In the genomic region with DNA sequence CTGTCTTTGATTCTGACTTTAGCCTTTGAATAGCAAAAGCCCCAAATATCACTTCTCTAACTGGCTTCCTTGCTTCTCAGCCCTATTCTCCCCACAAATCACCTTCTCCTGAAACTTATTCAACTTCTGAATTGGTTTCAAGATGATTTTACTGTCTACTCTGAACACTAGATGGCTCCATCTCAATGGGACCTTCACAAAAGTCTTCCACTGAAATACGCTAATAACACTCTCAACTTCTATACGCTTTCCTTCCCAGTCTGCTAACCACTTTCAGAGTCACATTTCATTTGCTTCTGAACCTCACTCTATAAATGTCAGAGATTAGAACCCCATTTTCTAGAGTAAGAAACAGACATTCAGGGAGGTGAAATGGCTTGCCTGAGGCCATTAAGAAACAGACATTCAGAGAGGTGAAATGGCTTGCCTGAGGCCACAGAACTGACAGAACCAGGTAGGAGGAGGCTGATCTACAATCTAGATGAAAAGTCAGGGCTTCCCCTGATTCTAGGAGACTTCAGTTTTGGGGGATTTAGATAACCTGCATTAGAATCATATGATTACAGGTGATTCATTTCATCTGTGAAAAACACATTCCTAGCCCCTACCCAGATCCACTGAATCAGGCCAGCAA, we compare ENCODE assay signal across 9 cellular contexts. TPM values are rescaled to one million over a fixed set of nuclear protein-coding genes. Genes with fewer than 3 reads are reported as not detected.
A peak's percentile ranks its signal among the peaks of the same experiment; 100 is the strongest.
DNase-seq lines count a peak whose midpoint lies in the region; ATAC-seq, FAIRE-seq and TF ChIP-seq lines count a peak whose summit lies in the region.
"Had no signal": no experiment of that assay in that cellular context is flagged by ENCODE, and none has a peak within 500 bp of the region (broad histone marks: within the 10 kb centered on the region; RNA-seq: fewer than 3 reads in every experiment).

No MANE protein-coding gene starts in this region.

- H3K27me3 ChIP-seq in esophagus squamous epithelium = no peaks in the 10 kb centered on the region

- CTCF ChIA-PET in A549 (lab: Yijun Ruan, JAX) = interaction anchor here (0.9 to 3.5 kb wide), 7 partner anchors 20 to 200 kb away, joined by 3 to 16 read pairs (median 4); partner anchors contain the start of genes MORC2 and TUG1

- intact Hi-C loops in esophagus squamous epithelium (cut with DNase I) = loop anchor here (5.0 kb wide), 1 partner anchor 134 kb away; the partner anchor contains the start of gene SMTN

- TF ChIP-seq POLR2A in A549 (IDR thresholded peaks at IDR 0.05; ENCODE audit: low read length) (no peak), esophagus squamous epithelium (IDR thresholded peaks at IDR 0.05) (no peak)

- H3K9me3 Mint-ChIP-seq in stimulated activated memory B cell treated with anti-CD40 and anti-IgM and Interleukin-4, amounts not matched to agents 10 μg/mL and 1 μg/mL and 100 μg/mL, for 72 hours = no peaks in the 10 kb centered on the region

- POLR2A ChIA-PET in A549 (lab: Yijun Ruan, JAX) = no interaction called here

- DNase-seq in A549 (ENCODE audit: low read depth in 1 of 2, low spot score in 1 of 2) = peak in 1 of 2 experiments; percentile 46
- DNase-seq in GM10266 (ENCODE audit: extremely low spot score) = peak; percentile 34
- peak; percentile 20 for DNase-seq in RCC 7860 (ENCODE audit: low spot score)
- DNase-seq in esophagus squamous epithelium (lab: John Stamatoyannopoulos, UW) = no peak
- DNase-seq in omental fat pad (ENCODE audit: low spot score) = no peak
- no peak for DNase-seq in stimulated activated CD4-positive, alpha-beta T cell treated with anti-CD3 and anti-CD28 coated beads, Interleukin-4, amount 100 ng/mL, for 4 hours

- TF ChIP-seq CTCF in A549 (IDR thresholded peaks at IDR 0.05) (peak; percentile 59), GM10266 (IDR thresholded peaks at IDR 0.05; ENCODE audit: control insufficient read depth, insufficient read depth, low read depth, missing control alignments) (peak; percentile 35), esophagus squamous epithelium (IDR thresholded peaks at IDR 0.05) (peak; percentile 38 to 64 (median 57)), omental fat pad (IDR thresholded peaks at IDR 0.05) (peak in 1 of 3 donors; percentile 6)

- peaks cover 4 to 85% (median 19%) of the 10 kb centered on the region in 3 donors for H3K36me3 ChIP-seq in esophagus squamous epithelium

- H3K9me3 ChIP-seq in A549 (no peaks in the 10 kb centered on the region), esophagus squamous epithelium (no peaks in the 10 kb centered on the region)
- H3K9me3 ChIP-seq: HAP-1 had no signal

- H3K27me3 Mint-ChIP-seq in stimulated activated memory B cell treated with anti-CD40 and anti-IgM and Interleukin-4, amounts not matched to agents 10 μg/mL and 1 μg/mL and 100 μg/mL, for 72 hours = no peaks in the 10 kb centered on the region

- H3K4me3 Mint-ChIP-seq in stimulated activated memory B cell treated with anti-CD40 and anti-IgM and Interleukin-4, amounts not matched to agents 10 μg/mL and 1 μg/mL and 100 μg/mL, for 72 hours = no peak overlapping the region

- ATAC-seq in A549 = peak; percentile 50 to 53; a peak in 2 of 6 replicates
- peak; percentile 57 for ATAC-seq in omental fat pad (ENCODE audit: low FRiP score)
- ATAC-seq in HG02678 (IDR thresholded peaks at IDR 0.05; ENCODE audit: unreplicated experiment) = no peak
- ATAC-seq in stimulated activated memory B cell treated with anti-CD40 and anti-IgM and Interleukin-4, amounts not matched to agents 10 μg/mL and 1 μg/mL and 100 μg/mL, for 72 hours = no peak

- H3K27ac ChIP-seq in A549 (no peak overlapping the region), esophagus squamous epithelium (peak overlapping the region; percentile 61 to 90 (median 81))

- TF ChIP-seq EP300 in A549 (IDR thresholded peaks at IDR 0.05) = no peak

- H3K27ac Mint-ChIP-seq in stimulated activated memory B cell treated with anti-CD40 and anti-IgM and Interleukin-4, amounts not matched to agents 10 μg/mL and 1 μg/mL and 100 μg/mL, for 72 hours = no peak overlapping the region

- H3K36me3 Mint-ChIP-seq in stimulated activated memory B cell treated with anti-CD40 and anti-IgM and Interleukin-4, amounts not matched to agents 10 μg/mL and 1 μg/mL and 100 μg/mL, for 72 hours = peaks cover 59% of the 10 kb centered on the region

- peak; percentile 57 to 67; a peak in 4 of 5 replicates for TF ChIP-seq RAD21 in A549 (conservative IDR thresholded peaks at IDR 0.05 in 1 of 2, IDR thresholded peaks at IDR 0.05 in 1 of 2)

- no peak for FAIRE-seq in A549 (lab: Jason Lieb, UNC)
- FAIRE-seq in RCC 7860 (lab: Jason Lieb, UNC) = no peak

- H3K4me1 ChIP-seq in A549 (no peaks in the 10 kb centered on the region), esophagus squamous epithelium (peaks cover 24 to 82% (median 53%) of the 10 kb centered on the region in 3 donors)
- H3K4me1 ChIP-seq: HAP-1 had no signal

- no peaks in the 10 kb centered on the region for H3K4me1 Mint-ChIP-seq in stimulated activated memory B cell treated with anti-CD40 and anti-IgM and Interleukin-4, amounts not matched to agents 10 μg/mL and 1 μg/mL and 100 μg/mL, for 72 hours

- no peak overlapping the region for H3K4me2 ChIP-seq in A549

- H3K4me3 ChIP-seq in A549 (no peak overlapping the region), esophagus squamous epithelium (no peak overlapping the region)
- H3K4me3 ChIP-seq: HAP-1 had no signal

- whole genome bisulfite sequencing in A549 (ENCODE audit: missing lambda C conversion rate) = 82% methylated on average over 2 of the region's 2 CpGs
- 8 to 18% methylated on average over 2 of the region's 2 CpGs for whole genome bisulfite sequencing in esophagus squamous epithelium, 2 donors

TF ChIP-seq in A549, 52 proteins besides CTCF, POLR2A, EP300 and RAD21:
- TF ChIP-seq ZC3H11A (IDR thresholded peaks at IDR 0.05) (no peak), SMC3 (IDR thresholded peaks at IDR 0.05) (peak; percentile 66), ESRRA (IDR thresholded peaks at IDR 0.05; ENCODE audit: borderline replicate concordance, low read length) (no peak)
- TF ChIP-seq, protein P1, sequence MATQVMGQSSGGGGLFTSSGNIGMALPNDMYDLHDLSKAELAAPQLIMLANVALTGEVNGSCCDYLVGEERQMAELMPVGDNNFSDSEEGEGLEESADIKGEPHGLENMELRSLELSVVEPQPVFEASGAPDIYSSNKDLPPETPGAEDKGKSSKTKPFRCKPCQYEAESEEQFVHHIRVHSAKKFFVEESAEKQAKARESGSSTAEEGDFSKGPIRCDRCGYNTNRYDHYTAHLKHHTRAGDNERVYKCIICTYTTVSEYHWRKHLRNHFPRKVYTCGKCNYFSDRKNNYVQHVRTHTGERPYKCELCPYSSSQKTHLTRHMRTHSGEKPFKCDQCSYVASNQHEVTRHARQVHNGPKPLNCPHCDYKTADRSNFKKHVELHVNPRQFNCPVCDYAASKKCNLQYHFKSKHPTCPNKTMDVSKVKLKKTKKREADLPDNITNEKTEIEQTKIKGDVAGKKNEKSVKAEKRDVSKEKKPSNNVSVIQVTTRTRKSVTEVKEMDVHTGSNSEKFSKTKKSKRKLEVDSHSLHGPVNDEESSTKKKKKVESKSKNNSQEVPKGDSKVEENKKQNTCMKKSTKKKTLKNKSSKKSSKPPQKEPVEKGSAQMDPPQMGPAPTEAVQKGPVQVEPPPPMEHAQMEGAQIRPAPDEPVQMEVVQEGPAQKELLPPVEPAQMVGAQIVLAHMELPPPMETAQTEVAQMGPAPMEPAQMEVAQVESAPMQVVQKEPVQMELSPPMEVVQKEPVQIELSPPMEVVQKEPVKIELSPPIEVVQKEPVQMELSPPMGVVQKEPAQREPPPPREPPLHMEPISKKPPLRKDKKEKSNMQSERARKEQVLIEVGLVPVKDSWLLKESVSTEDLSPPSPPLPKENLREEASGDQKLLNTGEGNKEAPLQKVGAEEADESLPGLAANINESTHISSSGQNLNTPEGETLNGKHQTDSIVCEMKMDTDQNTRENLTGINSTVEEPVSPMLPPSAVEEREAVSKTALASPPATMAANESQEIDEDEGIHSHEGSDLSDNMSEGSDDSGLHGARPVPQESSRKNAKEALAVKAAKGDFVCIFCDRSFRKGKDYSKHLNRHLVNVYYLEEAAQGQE (IDR thresholded peaks at IDR 0.05) = no peak
- TF ChIP-seq, protein P2, sequence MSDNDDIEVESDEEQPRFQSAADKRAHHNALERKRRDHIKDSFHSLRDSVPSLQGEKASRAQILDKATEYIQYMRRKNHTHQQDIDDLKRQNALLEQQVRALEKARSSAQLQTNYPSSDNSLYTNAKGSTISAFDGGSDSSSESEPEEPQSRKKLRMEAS (IDR thresholded peaks at IDR 0.05) = no peak

RNA-seq across cellular contexts. Expression of gene MORC2, which starts 20.6 kb away (rescaled TPM):
- polyA plus RNA-seq in A549 (2011; rRNA removed) (16.0 and 28.1 TPM in 2 replicates), A549 (2017; fragmentation: RNase III; extraction: RNeasy Plus Mini Kit Qiagen cat#74134 plus additional on column Dnase treatment) (14.8 to 18.0 TPM (median 16.6 TPM) in 3 replicates)
- 7.2 and 7.9 TPM in 2 replicates for polyA plus RNA-seq in A549 (2012; cell fraction: cytosol; rRNA removed)
- polyA plus RNA-seq in A549 (2012; cell fraction: nucleus; rRNA removed) = 15.2 and 19.3 TPM in 2 replicates
- 34.1 and 35.4 TPM in 2 replicates for polyA minus RNA-seq in A549 (2011; rRNA and poly(A)+ RNA removed)
- total RNA-seq in esophagus squamous epithelium (10 to 100 TPM in 3 of 4 donors, 1 to 10 TPM in 1; 9.5 to 24.0 (median 13.1) TPM), omental fat pad (10 to 100 TPM; 13.9 to 18.6 (median 16.0) TPM)

RNA-seq across cellular contexts. Expression of gene TUG1, which starts 21.1 kb away (rescaled TPM):
- polyA plus RNA-seq in A549 (2011; rRNA removed) (104 and 120 TPM in 2 replicates), A549 (2017; fragmentation: RNase III; extraction: RNeasy Plus Mini Kit Qiagen cat#74134 plus additional on column Dnase treatment) (29.9 to 33.5 TPM (median 32.1 TPM) in 3 replicates)
- polyA plus RNA-seq in A549 (2012; cell fraction: cytosol; rRNA removed) = 21.6 and 23.3 TPM in 2 replicates
- polyA plus RNA-seq in A549 (2012; cell fraction: nucleus; rRNA removed) = 33.7 and 46.6 TPM in 2 replicates
- polyA minus RNA-seq in A549 (2011; rRNA and poly(A)+ RNA removed) = 32.3 and 34.6 TPM in 2 replicates
- total RNA-seq in esophagus squamous epithelium (10 to 100 TPM; 27.9 to 63.1 (median 41.5) TPM), omental fat pad (100 to 1,000 TPM in 1 of 4 donors, 10 to 100 TPM in 3; 55.9 to 108 (median 61.0) TPM)

Comparison
In these comparisons a context has a peak if more than half of its experiments do, and no peak if none do; other contexts are left out.
1. ATAC-seq: peak in A549 (2 of 2) and omental fat pad (single experiment); none in HG02678 (single experiment) and stimulated activated memory B cell treated with anti-CD40 and anti-IgM and Interleukin-4, amounts not matched to agents 10 μg/mL and 1 μg/mL and 100 μg/mL, for 72 hours (single experiment).
2. DNase-seq: peak in GM10266 (single experiment) and RCC 7860 (single experiment); none in esophagus squamous epithelium (single experiment), omental fat pad (single experiment) and stimulated activated CD4-positive, alpha-beta T cell treated with anti-CD3 and anti-CD28 coated beads, Interleukin-4, amount 100 ng/mL, for 4 hours (0 of 2).
3. H3K27ac ChIP-seq: peak in esophagus squamous epithelium (4 of 4); none in A549 (0 of 2).